In the genomic region with DNA sequence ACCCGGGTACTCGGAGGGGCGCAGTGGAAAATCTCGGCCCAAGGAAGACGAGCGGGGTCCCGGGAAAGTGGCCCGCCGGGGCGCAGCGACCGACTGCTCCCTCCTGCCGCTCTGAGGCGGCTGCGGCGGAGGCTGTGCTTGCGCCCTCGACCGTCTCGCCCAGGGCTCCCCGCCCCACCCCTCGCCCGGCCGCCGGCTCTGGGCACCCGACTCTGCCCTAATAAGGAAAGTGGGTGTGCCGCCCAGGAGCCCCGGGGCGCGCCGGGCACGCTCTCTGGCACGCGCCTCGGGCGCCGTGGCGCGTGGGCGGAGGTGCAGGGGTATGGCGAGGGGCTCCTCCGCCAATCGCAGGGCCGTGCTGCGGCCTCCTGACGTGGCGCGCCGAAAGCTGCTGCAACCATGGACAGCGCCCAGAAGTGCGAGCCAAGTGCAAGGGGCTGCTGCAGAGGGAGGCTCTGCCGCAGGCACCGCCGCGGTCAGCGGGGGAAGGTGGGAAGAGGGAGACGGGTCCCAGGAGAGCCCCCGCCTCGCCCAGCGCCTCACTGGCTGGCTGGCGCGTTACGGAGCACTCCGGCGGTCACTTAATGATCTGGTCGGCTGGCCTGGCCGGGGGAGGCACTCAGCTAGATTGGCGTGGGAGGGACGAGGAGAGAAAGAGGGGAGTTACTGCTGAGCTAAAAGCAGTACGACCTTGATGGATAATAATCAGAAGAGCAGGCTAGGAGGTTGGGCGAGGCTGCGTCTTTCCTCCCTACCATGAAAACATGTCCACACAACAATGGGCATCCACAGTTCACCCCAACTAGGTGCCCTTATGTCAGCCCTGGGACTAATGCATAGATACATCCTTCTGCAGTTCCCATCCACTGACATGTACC, we compare ENCODE assay signal across 8 cellular contexts. TPM values are rescaled to one million over a fixed set of nuclear protein-coding genes. Genes with fewer than 3 reads are reported as not detected.
A peak's percentile ranks its signal among the peaks of the same experiment; 100 is the strongest.
DNase-seq lines count a peak whose midpoint lies in the region; ATAC-seq and TF ChIP-seq lines count a peak whose summit lies in the region.

A gene with protein sequence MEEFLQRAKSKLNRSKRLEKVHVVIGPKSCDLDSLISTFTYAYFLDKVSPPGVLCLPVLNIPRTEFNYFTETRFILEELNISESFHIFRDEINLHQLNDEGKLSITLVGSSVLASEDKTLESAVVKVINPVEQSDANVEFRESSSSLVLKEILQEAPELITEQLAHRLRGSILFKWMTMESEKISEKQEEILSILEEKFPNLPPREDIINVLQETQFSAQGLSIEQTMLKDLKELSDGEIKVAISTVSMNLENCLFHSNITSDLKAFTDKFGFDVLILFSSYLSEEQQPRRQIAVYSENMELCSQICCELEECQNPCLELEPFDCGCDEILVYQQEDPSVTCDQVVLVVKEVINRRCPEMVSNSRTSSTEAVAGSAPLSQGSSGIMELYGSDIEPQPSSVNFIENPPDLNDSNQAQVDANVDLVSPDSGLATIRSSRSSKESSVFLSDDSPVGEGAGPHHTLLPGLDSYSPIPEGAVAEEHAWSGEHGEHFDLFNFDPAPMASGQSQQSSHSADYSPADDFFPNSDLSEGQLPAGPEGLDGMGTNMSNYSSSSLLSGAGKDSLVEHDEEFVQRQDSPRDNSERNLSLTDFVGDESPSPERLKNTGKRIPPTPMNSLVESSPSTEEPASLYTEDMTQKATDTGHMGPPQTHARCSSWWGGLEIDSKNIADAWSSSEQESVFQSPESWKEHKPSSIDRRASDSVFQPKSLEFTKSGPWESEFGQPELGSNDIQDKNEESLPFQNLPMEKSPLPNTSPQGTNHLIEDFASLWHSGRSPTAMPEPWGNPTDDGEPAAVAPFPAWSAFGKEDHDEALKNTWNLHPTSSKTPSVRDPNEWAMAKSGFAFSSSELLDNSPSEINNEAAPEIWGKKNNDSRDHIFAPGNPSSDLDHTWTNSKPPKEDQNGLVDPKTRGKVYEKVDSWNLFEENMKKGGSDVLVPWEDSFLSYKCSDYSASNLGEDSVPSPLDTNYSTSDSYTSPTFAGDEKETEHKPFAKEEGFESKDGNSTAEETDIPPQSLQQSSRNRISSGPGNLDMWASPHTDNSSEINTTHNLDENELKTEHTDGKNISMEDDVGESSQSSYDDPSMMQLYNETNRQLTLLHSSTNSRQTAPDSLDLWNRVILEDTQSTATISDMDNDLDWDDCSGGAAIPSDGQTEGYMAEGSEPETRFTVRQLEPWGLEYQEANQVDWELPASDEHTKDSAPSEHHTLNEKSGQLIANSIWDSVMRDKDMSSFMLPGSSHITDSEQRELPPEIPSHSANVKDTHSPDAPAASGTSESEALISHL (N-terminal part only) (minus strand): TSS at position 131 of the 878 bp plus-strand sequence. CDS start 151 bp downstream, outside the sequence.

- ATAC-seq in HG03565 (IDR thresholded peaks at IDR 0.05; ENCODE audit: unreplicated experiment) (peak; percentile 67), HG02870 (IDR thresholded peaks at IDR 0.05; ENCODE audit: unreplicated experiment) (no peak), GM19395 (IDR thresholded peaks at IDR 0.05; ENCODE audit: unreplicated experiment) (no peak)

- DNase-seq in DMS79 (lab: John Stamatoyannopoulos, UW) (peak; percentile 39), dedifferentiated amniotic fluid mesenchymal stem cell (ENCODE audit: extremely low spot score) (peak; percentile 67), kidney tubule cell (ENCODE audit: low spot score) (peak; percentile 92)
- peak; percentile 0 for DNase-seq in stimulated activated CD8-positive, alpha-beta memory T cell treated with anti-CD3 and anti-CD28 coated beads, Interleukin-4, amount 100 ng/mL, for 24 hours (ENCODE audit: low read depth)

TF ChIP-seq in PFSK-1, 5 proteins besides CTCF, POLR2A, EP300 and RAD21:
- no peak for TF ChIP-seq TAF1 (IDR thresholded peaks at IDR 0.05; ENCODE audit: borderline replicate concordance, insufficient read depth, low read length)
- peak; percentile 79 for TF ChIP-seq FOXP2 (optimal IDR thresholded peaks at IDR 0.05; ENCODE audit: borderline replicate concordance, extremely low read depth, extremely low read length, insufficient read depth)
- TF ChIP-seq, protein P1, sequence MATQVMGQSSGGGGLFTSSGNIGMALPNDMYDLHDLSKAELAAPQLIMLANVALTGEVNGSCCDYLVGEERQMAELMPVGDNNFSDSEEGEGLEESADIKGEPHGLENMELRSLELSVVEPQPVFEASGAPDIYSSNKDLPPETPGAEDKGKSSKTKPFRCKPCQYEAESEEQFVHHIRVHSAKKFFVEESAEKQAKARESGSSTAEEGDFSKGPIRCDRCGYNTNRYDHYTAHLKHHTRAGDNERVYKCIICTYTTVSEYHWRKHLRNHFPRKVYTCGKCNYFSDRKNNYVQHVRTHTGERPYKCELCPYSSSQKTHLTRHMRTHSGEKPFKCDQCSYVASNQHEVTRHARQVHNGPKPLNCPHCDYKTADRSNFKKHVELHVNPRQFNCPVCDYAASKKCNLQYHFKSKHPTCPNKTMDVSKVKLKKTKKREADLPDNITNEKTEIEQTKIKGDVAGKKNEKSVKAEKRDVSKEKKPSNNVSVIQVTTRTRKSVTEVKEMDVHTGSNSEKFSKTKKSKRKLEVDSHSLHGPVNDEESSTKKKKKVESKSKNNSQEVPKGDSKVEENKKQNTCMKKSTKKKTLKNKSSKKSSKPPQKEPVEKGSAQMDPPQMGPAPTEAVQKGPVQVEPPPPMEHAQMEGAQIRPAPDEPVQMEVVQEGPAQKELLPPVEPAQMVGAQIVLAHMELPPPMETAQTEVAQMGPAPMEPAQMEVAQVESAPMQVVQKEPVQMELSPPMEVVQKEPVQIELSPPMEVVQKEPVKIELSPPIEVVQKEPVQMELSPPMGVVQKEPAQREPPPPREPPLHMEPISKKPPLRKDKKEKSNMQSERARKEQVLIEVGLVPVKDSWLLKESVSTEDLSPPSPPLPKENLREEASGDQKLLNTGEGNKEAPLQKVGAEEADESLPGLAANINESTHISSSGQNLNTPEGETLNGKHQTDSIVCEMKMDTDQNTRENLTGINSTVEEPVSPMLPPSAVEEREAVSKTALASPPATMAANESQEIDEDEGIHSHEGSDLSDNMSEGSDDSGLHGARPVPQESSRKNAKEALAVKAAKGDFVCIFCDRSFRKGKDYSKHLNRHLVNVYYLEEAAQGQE (IDR thresholded peaks at IDR 0.05; ENCODE audit: insufficient read depth in 1 of 2, low read depth in 2 of 2, low read length in 2 of 2): peak; percentile 96 to 97
- no peak for TF ChIP-seq SIN3A (IDR thresholded peaks at IDR 0.05; ENCODE audit: borderline replicate concordance, insufficient read depth, low read length)
- no peak for TF ChIP-seq POLR2AphosphoS5 (IDR thresholded peaks at IDR 0.05; ENCODE audit: low read depth, low read length)
TF ChIP-seq in PFSK-1: peak in this region for 2.

RNA-seq across cellular contexts. Expression of the gene that starts here (rescaled TPM):
- polyA plus RNA-seq in PFSK-1 (2012; ENCODE audit: insufficient read length, low read depth): 2.1 TPM

Comparison
In these comparisons a context has a peak if more than half of its experiments do, and no peak if none do; other contexts are left out.
1. DNase-seq: peak in every context shown above with its lines; median percentile 92 in kidney tubule cell; 67 in dedifferentiated amniotic fluid mesenchymal stem cell; 39 in DMS79; 0 in stimulated activated CD8-positive, alpha-beta memory T cell treated with anti-CD3 and anti-CD28 coated beads, Interleukin-4, amount 100 ng/mL, for 24 hours.